13 cellular contexts compared by ENCODE assay signal in the genomic region with DNA sequence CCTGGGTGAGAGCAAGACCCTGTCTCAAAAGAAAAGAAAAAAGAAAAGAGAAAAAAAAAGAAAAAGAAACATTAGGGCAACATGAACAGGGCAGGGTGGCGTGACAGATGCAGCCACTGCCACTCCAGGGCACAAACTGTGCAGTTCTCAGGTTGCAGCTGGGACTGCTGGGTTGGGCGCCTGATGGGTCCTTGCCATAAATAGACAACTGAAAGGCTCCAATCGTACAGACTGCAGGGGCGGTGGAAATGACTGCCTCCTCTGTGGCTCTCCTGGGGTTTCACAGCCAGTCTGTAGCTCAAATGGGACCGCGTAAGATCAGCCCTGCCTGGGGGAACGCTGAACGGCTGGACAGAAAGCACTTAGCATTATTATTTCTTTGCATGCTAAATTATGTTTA.
"Had no signal": no experiment of that assay in that cellular context is flagged by ENCODE, and none has a peak within 500 bp of the region (broad histone marks: within the 10 kb centered on the region; RNA-seq: fewer than 3 reads in every experiment).

No MANE protein-coding gene starts in this region.

- H3K36me3 ChIP-seq: heart left ventricle, right atrium auricular region, vagina had no signal

- H3K27ac ChIP-seq: ascending aorta, esophagus muscularis mucosa, heart left ventricle, right atrium auricular region, tibial nerve, vagina had no signal

- ATAC-seq: activated CD8-positive, alpha-beta T cell treated with anti-CD3 and anti-CD28 coated beads, Interleukin-2, amount 10 ng/mL, durations not matched to agents 7 days and 5 days; heart left ventricle; naive thymus-derived CD4-positive, alpha-beta T cell; stimulated activated memory B cell treated with anti-CD40 and anti-IgM and Interleukin-4, amounts not matched to agents 10 μg/mL and 1 μg/mL and 100 μg/mL, for 72 hours had no signal

- H3K4me1 ChIP-seq: ascending aorta, esophagus muscularis mucosa, right atrium auricular region, tibial nerve, vagina had no signal

- H3K4me3 Mint-ChIP-seq: activated CD8-positive, alpha-beta T cell treated with anti-CD3 and anti-CD28 coated beads, Interleukin-2, amount 10 ng/mL, durations not matched to agents 7 days and 5 days; naive thymus-derived CD4-positive, alpha-beta T cell; stimulated activated memory B cell treated with anti-CD40 and anti-IgM and Interleukin-4, amounts not matched to agents 10 μg/mL and 1 μg/mL and 100 μg/mL, for 72 hours had no signal

- H3K4me3 ChIP-seq: ascending aorta, esophagus muscularis mucosa, heart left ventricle, right atrium auricular region, tibial nerve, vagina had no signal

- H3K27me3 Mint-ChIP-seq: naive thymus-derived CD4-positive, alpha-beta T cell; stimulated activated memory B cell treated with anti-CD40 and anti-IgM and Interleukin-4, amounts not matched to agents 10 μg/mL and 1 μg/mL and 100 μg/mL, for 72 hours had no signal

- H3K27ac Mint-ChIP-seq: activated CD8-positive, alpha-beta T cell treated with anti-CD3 and anti-CD28 coated beads, Interleukin-2, amount 10 ng/mL, durations not matched to agents 7 days and 5 days; naive thymus-derived CD4-positive, alpha-beta T cell; stimulated activated memory B cell treated with anti-CD40 and anti-IgM and Interleukin-4, amounts not matched to agents 10 μg/mL and 1 μg/mL and 100 μg/mL, for 72 hours had no signal

- H3K27me3 ChIP-seq: ascending aorta, esophagus muscularis mucosa, heart left ventricle, right atrium auricular region, tibial nerve, vagina had no signal

- DNase-seq: activated CD4-positive, alpha-beta T cell treated with anti-CD3 and anti-CD28 coated beads for 4 hours; activated CD8-positive, alpha-beta memory T cell treated with anti-CD3 and anti-CD28 coated beads, Interleukin-2, amount 50 U/mL, for 48 hours; activated CD8-positive, alpha-beta T cell treated with anti-CD3 and anti-CD28 coated beads, Interleukin-2, amount 10 ng/mL, durations not matched to agents 7 days and 5 days; activated naive CD4-positive, alpha-beta T cell; heart left ventricle; naive thymus-derived CD4-positive, alpha-beta T cell; small intestine had no signal
